Comparison of ENCODE assay signal across 8 cellular contexts in the genomic region with DNA sequence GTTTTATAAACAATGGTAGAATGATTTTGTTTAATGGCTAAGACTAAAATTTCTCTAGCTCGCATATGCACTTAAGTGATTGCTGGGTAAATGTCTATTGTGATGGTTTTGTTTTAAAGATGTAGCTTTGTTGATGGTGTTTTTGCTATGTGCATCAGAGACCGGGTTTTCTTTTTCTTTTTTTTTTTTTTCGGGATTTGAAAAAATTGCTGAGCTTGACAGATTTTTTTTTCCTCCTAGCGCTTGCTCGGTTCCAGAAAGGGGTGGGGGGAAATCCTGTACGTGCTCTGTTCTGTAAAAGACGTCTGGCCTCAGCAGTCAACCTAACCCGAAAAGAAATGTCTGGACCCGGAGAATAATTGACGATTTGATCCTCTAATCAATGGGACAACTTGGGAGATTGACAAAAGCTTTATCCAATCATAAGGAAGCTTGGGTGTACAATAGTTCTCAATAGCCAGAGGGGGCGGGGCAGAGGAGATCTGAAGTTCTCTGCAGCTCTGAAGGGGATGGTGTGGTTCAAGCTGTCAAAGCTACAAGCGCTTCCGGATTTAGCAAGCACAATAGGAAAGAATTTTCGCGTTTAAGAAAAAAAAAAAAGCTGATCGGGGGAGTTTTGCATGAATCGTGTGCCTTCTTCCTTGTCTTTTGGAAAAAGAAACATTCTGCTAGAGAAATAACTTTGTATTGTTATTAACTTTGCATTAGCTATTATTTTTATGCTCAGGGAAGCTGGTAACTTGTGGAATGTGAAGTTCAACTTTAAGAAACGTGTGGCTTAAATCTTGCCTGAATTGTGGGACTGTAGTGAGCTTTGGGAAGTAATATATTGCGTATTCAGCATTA. TPM values are rescaled to one million over a fixed set of nuclear protein-coding genes. Genes with fewer than 3 reads are reported as not detected.
DNase-seq lines count a peak whose midpoint lies in the region; ATAC-seq and FAIRE-seq lines count a peak whose summit lies in the region.

No MANE protein-coding gene starts in this region.

- DNase-seq in NCI-H524 treated with DMSO at 0.1 percent for 48 hours (lab: John Stamatoyannopoulos, UW) (peak; percentile 97), dedifferentiated amniotic fluid mesenchymal stem cell (ENCODE audit: extremely low spot score) (peak; percentile 98), left colon (peak; percentile 97)
- DNase-seq in activated CD4-positive, alpha-beta T cell treated with anti-CD3 and anti-CD28 coated beads for 4 hours = peak; percentile 94
- DNase-seq in stimulated activated CD4-positive, alpha-beta T cell treated with anti-CD3 and anti-CD28 coated beads, Interleukin-1b, Interleukin-23, amount 100 ng/mL, for 24 hours (ENCODE audit: low read depth in 4 of 4, low spot score in 1 of 4) = peak; percentile 70 to 87 (median 76)

- FAIRE-seq in A204.1 (lab: Jason Lieb, UNC) = peak; percentile 99

- intact Hi-C loops in left colon (cut with DNase I, micrococcal nuclease) = loop anchor here in 1 of 2 donors (10.0 kb wide), 2 partner anchors 107 to 257 kb away; no protein-coding TSS in a partner anchor

- ATAC-seq in GM18907 (IDR thresholded peaks at IDR 0.05; ENCODE audit: unreplicated experiment) = peak; percentile 76
- ATAC-seq in HG03457 (IDR thresholded peaks at IDR 0.05; ENCODE audit: unreplicated experiment) = peak; percentile 57
- peak; percentile 69 for ATAC-seq in left colon

RNA-seq across cellular contexts. Expression of gene NFIA, which starts 4.5 kb away (rescaled TPM):
- 10 to 100 TPM; 51.1 to 51.4 TPM for total RNA-seq in left colon

Comparison
In these comparisons a context has a peak if more than half of its experiments do, and no peak if none do; other contexts are left out.
1. Peak in every context shown above with its lines: DNase-seq and ATAC-seq.